In genomic region chr6:125791820-125792165, GRCh38 we compare ENCODE assay signal across 8 cellular contexts. TPM values are rescaled to one million over a fixed set of nuclear protein-coding genes. Genes with fewer than 3 reads are reported as not detected.
DNase-seq lines count a peak whose midpoint lies in the region; ATAC-seq and TF ChIP-seq lines count a peak whose summit lies in the region.

No MANE protein-coding gene starts in this region.

- TF ChIP-seq CTCF in AG10803 (conservative IDR thresholded peaks at IDR 0.05; ENCODE audit: low read length) (no peak), chondrocyte (IDR thresholded peaks at IDR 0.05) (peak; percentile 48)

- peak overlapping the region; percentile 70 for H3K4me3 ChIP-seq in AG10803 (ENCODE audit: low read length)

- ATAC-seq in naive thymus-derived CD8-positive, alpha-beta T cell = no peak
- ATAC-seq in HG02759 (IDR thresholded peaks at IDR 0.05; ENCODE audit: unreplicated experiment) = no peak

- peaks cover 32 to 51% (median 37%) of the 10 kb centered on the region in 3 donors for H3K4me1 Mint-ChIP-seq in IgD-negative memory B cell
- H3K4me1 Mint-ChIP-seq in chondrocyte (ENCODE audit: low read depth) = peaks cover 60% of the 10 kb centered on the region
- H3K4me1 Mint-ChIP-seq in naive thymus-derived CD8-positive, alpha-beta T cell = peaks cover 19 to 57% (median 44%) of the 10 kb centered on the region in 4 donors

- H3K27ac Mint-ChIP-seq in IgD-negative memory B cell = peak overlapping the region; percentile 64 to 96 (median 86)
- peak overlapping the region; percentile 93 for H3K27ac Mint-ChIP-seq in chondrocyte (ENCODE audit: unreplicated experiment)
- H3K27ac Mint-ChIP-seq in naive thymus-derived CD8-positive, alpha-beta T cell = peak overlapping the region; percentile 63 to 97 (median 90)

- H3K36me3 Mint-ChIP-seq in IgD-negative memory B cell (peaks cover 4% of the 10 kb centered on the region), chondrocyte (ENCODE audit: low read depth) (peaks cover 5% of the 10 kb centered on the region)
- peaks cover 0 to 8% (median 5%) of the 10 kb centered on the region in 3 donors for H3K36me3 Mint-ChIP-seq in naive thymus-derived CD8-positive, alpha-beta T cell

- H3K27me3 Mint-ChIP-seq in IgD-negative memory B cell (no peaks in the 10 kb centered on the region), chondrocyte (ENCODE audit: low read depth) (no peaks in the 10 kb centered on the region)
- H3K27me3 Mint-ChIP-seq in naive thymus-derived CD8-positive, alpha-beta T cell = no peaks in the 10 kb centered on the region

- POLR2A ChIA-PET in naive thymus-derived CD8-positive, alpha-beta T cell (lab: Charles Lee) = interaction anchor here (1.1 to 4.4 kb wide), 6 partner anchors 9 to 166 kb away, joined by 3 to 271 read pairs (median 16); partner anchors contain the start of gene HINT3

- DNase-seq in AG10803 (ENCODE audit: low read depth) (no peak), chondrocyte (ENCODE audit: low spot score) (no peak), iPS-NIHi11 (ENCODE audit: low spot score) (no peak), SIG-M5 (lab: John Stamatoyannopoulos, UW) (no peak), NCI-H510A (lab: John Stamatoyannopoulos, UW) (no peak)
- no peak for DNase-seq in naive thymus-derived CD8-positive, alpha-beta T cell

- H3K4me3 Mint-ChIP-seq in IgD-negative memory B cell (peak overlapping the region; percentile 87 to 98 (median 94)), chondrocyte (ENCODE audit: unreplicated experiment) (peak overlapping the region; percentile 75)
- peak overlapping the region; percentile 76 to 97 (median 93) for H3K4me3 Mint-ChIP-seq in naive thymus-derived CD8-positive, alpha-beta T cell

- H3K9me3 Mint-ChIP-seq in IgD-negative memory B cell (no peaks in the 10 kb centered on the region), chondrocyte (ENCODE audit: low read depth) (no peaks in the 10 kb centered on the region)
- no peaks in the 10 kb centered on the region for H3K9me3 Mint-ChIP-seq in naive thymus-derived CD8-positive, alpha-beta T cell

RNA-seq across cellular contexts. Expression of gene NCOA7, which starts 1.0 kb away (rescaled TPM):
- polyA plus RNA-seq in IgD-negative memory B cell = 35.6 TPM
- total RNA-seq in chondrocyte = 49.6 to 80.7 TPM (median 74.9 TPM) in 3 replicates
- 10 to 100 TPM; 44.4 to 48.0 TPM for total RNA-seq in naive thymus-derived CD8-positive, alpha-beta T cell
- 10 to 100 TPM in 2 of 3 donors, 1 to 10 TPM in 1; 9.4 to 16.5 (median 13.5) TPM for polyA plus RNA-seq in naive thymus-derived CD8-positive, alpha-beta T cell

RNA-seq across cellular contexts. Expression of gene HEY2, which starts 42.4 kb away (rescaled TPM):
- polyA plus RNA-seq in IgD-negative memory B cell = 0.30 TPM
- 17.6 to 43.0 TPM (median 41.2 TPM) in 3 replicates for total RNA-seq in chondrocyte
- total RNA-seq in naive thymus-derived CD8-positive, alpha-beta T cell = under 1 TPM; 0.33 to 0.60 TPM
- polyA plus RNA-seq in naive thymus-derived CD8-positive, alpha-beta T cell = under 1 TPM; 0.18 to 0.32 (median 0.27) TPM

Comparison
In these comparisons a context has a peak if more than half of its experiments do, and no peak if none do; other contexts are left out.
1. RNA of gene HEY2, which starts 42.4 kb away (total RNA-seq): 17.6 to 43.0 TPM in chondrocyte; 0.33 to 0.60 TPM in naive thymus-derived CD8-positive, alpha-beta T cell; every median in the first group is over 10 times any median in the second.
2. Peak in every context shown above with its lines, with median percentiles within 50 percentile points of each other: H3K27ac Mint-ChIP-seq and H3K4me3 Mint-ChIP-seq.